ENCODE assay signal across 9 cellular contexts in the genomic region with DNA sequence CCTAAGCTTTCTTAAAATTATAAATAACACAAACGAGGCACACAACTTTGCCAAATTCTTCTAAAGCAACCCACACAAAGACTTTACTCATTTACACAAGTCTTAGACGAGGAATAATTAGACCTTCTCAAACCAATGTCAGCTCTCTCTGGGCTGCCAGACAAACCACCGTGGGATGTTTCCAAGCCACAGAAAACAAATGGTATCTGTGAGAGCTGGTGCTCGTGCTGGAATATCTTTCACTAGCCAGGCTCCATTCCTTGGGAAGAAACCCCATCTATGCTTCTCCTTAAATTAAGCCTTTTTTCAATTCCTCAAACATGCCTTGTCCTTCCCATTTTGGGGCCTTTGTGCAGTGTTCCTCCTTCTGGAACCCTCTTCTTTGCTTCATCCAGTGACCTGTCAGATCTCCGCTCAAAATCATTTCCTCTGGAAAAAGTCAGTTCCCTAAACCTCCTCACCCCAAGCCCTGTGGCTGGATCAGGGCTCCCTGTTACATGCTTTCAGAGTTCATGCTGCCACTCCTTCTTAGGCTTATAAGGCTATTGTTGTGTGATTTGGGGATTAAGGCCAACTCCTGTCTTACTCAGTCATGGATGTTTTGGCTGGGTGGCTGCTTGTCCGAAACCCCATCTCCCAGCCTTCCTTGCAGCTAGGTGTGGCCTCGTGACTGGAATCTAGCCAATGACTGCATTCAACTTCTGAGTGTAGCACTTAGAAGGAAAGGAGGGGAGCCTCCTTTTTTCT.
DNase-seq lines count a peak whose midpoint lies in the region; ATAC-seq and TF ChIP-seq lines count a peak whose summit lies in the region.
"Had no signal": no experiment of that assay in that cellular context is flagged by ENCODE, and none has a peak within 500 bp of the region (broad histone marks: within the 10 kb centered on the region; RNA-seq: fewer than 3 reads in every experiment).

No MANE protein-coding gene starts in this region.

- DNase-seq in HS-5 (ENCODE audit: low read depth) = peak; percentile 6
- no peak for DNase-seq in mucosa of descending colon
- DNase-seq in NCI-H2196 treated with DMSO at 0.1 percent for 48 hours (lab: John Stamatoyannopoulos, UW; ENCODE audit: unreplicated experiment) = no peak
- DNase-seq in NCI-H446 (lab: John Stamatoyannopoulos, UW) = no peak
- DNase-seq in Kasumi-1 (lab: John Stamatoyannopoulos, UW) = no peak
- DNase-seq: upper lobe of left lung had no signal

- H3K4me3 ChIP-seq in BLaER1 treated with 17β-estradiol and CSF1 and Interleukin-3, amounts not matched to agents 10 nM and 100 nM = no peak overlapping the region
- H3K4me3 ChIP-seq in mucosa of descending colon = no peak overlapping the region
- H3K4me3 ChIP-seq: upper lobe of left lung had no signal

- H3K27me3 Mint-ChIP-seq in brain = peaks cover 4% of the 10 kb centered on the region

- peak overlapping the region in 4 of 5 experiments; percentile 3 to 78 (median 56) for H3K4me3 Mint-ChIP-seq in brain

- peak overlapping the region in 7 of 11 experiments; percentile 6 to 63 (median 36); a peak in 13 of 22 replicates for H3K27ac ChIP-seq in BLaER1 treated with 17β-estradiol and CSF1 and Interleukin-3, amounts not matched to agents 10 nM and 100 nM
- H3K27ac ChIP-seq: upper lobe of left lung had no signal

- 0 out of 22 replicates have a peak, but pooled peaks cover 0 to 5% (median 0%) of the 10 kb centered on the region in 11 experiments for H3K9me3 ChIP-seq in BLaER1 treated with 17β-estradiol and CSF1 and Interleukin-3, amounts not matched to agents 10 nM and 100 nM (replicated peaks in 1 of 11)
- H3K9me3 ChIP-seq in mucosa of descending colon = no peaks in the 10 kb centered on the region
- H3K9me3 ChIP-seq: upper lobe of left lung had no signal

- no peak overlapping the region for H3K9ac ChIP-seq in BLaER1 treated with 17β-estradiol and CSF1 and Interleukin-3, amounts not matched to agents 10 nM and 100 nM

- H3K4me2 ChIP-seq in BLaER1 treated with 17β-estradiol and CSF1 and Interleukin-3, amounts not matched to agents 10 nM and 100 nM = peak overlapping the region in 8 of 11 experiments; percentile 9 to 62 (median 42); a peak in 14 of 22 replicates

- no peaks in the 10 kb centered on the region for H3K36me3 ChIP-seq in BLaER1 treated with 17β-estradiol and CSF1 and Interleukin-3, amounts not matched to agents 10 nM and 100 nM
- no peaks in the 10 kb centered on the region for H3K36me3 ChIP-seq in mucosa of descending colon (ENCODE audit: low read depth)
- H3K36me3 ChIP-seq: upper lobe of left lung had no signal

- no peaks in the 10 kb centered on the region for H3K27me3 ChIP-seq in BLaER1 treated with 17β-estradiol and CSF1 and Interleukin-3, amounts not matched to agents 10 nM and 100 nM
- H3K27me3 ChIP-seq: upper lobe of left lung had no signal

- H4K20me1 ChIP-seq in BLaER1 treated with 17β-estradiol and CSF1 and Interleukin-3, amounts not matched to agents 10 nM and 100 nM = no peaks in the 10 kb centered on the region

- TF ChIP-seq CTCF in brain (conservative IDR thresholded peaks at IDR 0.05) (no peak), mucosa of descending colon (IDR thresholded peaks at IDR 0.05) (no peak)

- intact Hi-C loops in mucosa of descending colon (cut with DNase I, micrococcal nuclease) = no loop called here

- H3K36me3 Mint-ChIP-seq in brain = no peaks in the 10 kb centered on the region

- peaks cover 15% of the 10 kb centered on the region for H3K4me1 Mint-ChIP-seq in brain

- peaks cover 0 to 4% (median 3%) of the 10 kb centered on the region in 5 experiments for H3K9me3 Mint-ChIP-seq in brain

- peaks cover 0 to 30% (median 19%) of the 10 kb centered on the region in 10 experiments; a peak in 15 of 20 replicates for H3K4me1 ChIP-seq in BLaER1 treated with 17β-estradiol and CSF1 and Interleukin-3, amounts not matched to agents 10 nM and 100 nM
- H3K4me1 ChIP-seq in mucosa of descending colon (ENCODE audit: low read depth) = peaks cover 15% of the 10 kb centered on the region

- ATAC-seq in mucosa of descending colon (peak; percentile 25), GM19467 (IDR thresholded peaks at IDR 0.05; ENCODE audit: unreplicated experiment) (no peak)

- peak overlapping the region; percentile 11 to 96 (median 92) for H3K27ac Mint-ChIP-seq in brain
